ENCODE assay signal across 3 cellular contexts in the genomic region with DNA sequence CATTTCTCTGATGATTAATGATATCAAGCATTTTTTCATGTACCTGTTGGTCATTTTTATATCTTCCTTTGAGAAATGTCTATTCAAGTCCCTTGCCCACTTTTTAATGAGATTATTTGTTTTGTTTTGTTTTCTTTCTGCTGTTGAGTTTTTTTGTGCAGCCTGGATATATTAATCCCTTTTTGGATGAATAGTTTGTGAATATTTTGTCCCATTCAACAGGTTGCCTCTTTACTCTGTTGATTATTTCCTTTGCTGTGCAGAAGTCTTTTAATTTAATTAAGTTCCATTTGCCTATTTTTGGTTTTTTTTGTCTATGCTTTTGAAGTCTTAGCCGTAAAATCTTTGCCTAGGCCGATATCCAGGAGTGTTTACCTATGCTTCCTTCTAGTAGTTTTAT.
"Had no signal": no experiment of that assay in that cellular context is flagged by ENCODE, and none has a peak within 500 bp of the region (broad histone marks: within the 10 kb centered on the region; RNA-seq: fewer than 3 reads in every experiment).

No MANE protein-coding gene starts in this region.

- H3K4me3 ChIP-seq: GM12878 had no signal

- ATAC-seq: GM12878 had no signal

- DNase-seq: GDM1, GF-D8 had no signal
